ENCODE assay signal across 9 cellular contexts in genomic region chr1:58885998-58886397, GRCh38.
DNase-seq lines count a peak whose midpoint lies in the region; ATAC-seq and TF ChIP-seq lines count a peak whose summit lies in the region.
"Had no signal": no experiment of that assay in that cellular context is flagged by ENCODE, and none has a peak within 500 bp of the region (broad histone marks: within the 10 kb centered on the region; RNA-seq: fewer than 3 reads in every experiment).

No MANE protein-coding gene starts in this region.

- no peaks in the 10 kb centered on the region for H3K27me3 Mint-ChIP-seq in activated CD8-positive, alpha-beta T cell treated with anti-CD3 and anti-CD28 coated beads, Interleukin-2, amount 10 ng/mL, durations not matched to agents 7 days and 5 days (ENCODE audit: low read depth)

- intact Hi-C loops in heart right ventricle (cut with DNase I) = no loop called here

- POLR2A ChIA-PET in activated CD8-positive, alpha-beta T cell treated with anti-CD3 and anti-CD28 coated beads, Interleukin-2, amount 10 ng/mL, durations not matched to agents 7 days and 5 days (lab: Charles Lee) = interaction anchor here (2.1 kb wide), 1 partner anchor 28 kb away, joined by 17 read pairs; no protein-coding TSS in a partner anchor

- 55 to 70% methylated on average over 5 of the region's 5 CpGs for WGBS in heart right ventricle, 2 donors

- peak overlapping the region; percentile 88 for H3K27ac Mint-ChIP-seq in activated CD8-positive, alpha-beta T cell treated with anti-CD3 and anti-CD28 coated beads, Interleukin-2, amount 10 ng/mL, durations not matched to agents 7 days and 5 days

- peaks cover 13 to 84% (median 54%) of the 10 kb centered on the region in 9 donors for H3K4me1 ChIP-seq in heart right ventricle

- H3K4me3 Mint-ChIP-seq in activated CD8-positive, alpha-beta T cell treated with anti-CD3 and anti-CD28 coated beads, Interleukin-2, amount 10 ng/mL, durations not matched to agents 7 days and 5 days = no peak overlapping the region

- CTCF ChIA-PET in activated CD8-positive, alpha-beta T cell treated with anti-CD3 and anti-CD28 coated beads, Interleukin-2, amount 10 ng/mL, durations not matched to agents 7 days and 5 days (lab: Charles Lee) = interaction anchor here (0.8 to 1.8 kb wide), 2 partner anchors 28 to 161 kb away, joined by 5 to 9 read pairs; no protein-coding TSS in a partner anchor

- no peaks in the 10 kb centered on the region for H3K36me3 Mint-ChIP-seq in activated CD8-positive, alpha-beta T cell treated with anti-CD3 and anti-CD28 coated beads, Interleukin-2, amount 10 ng/mL, durations not matched to agents 7 days and 5 days (ENCODE audit: low read depth)

- H3K4me3 ChIP-seq in heart right ventricle = no peak overlapping the region

- peak; percentile 78 for ATAC-seq in activated CD8-positive, alpha-beta T cell treated with anti-CD3 and anti-CD28 coated beads, Interleukin-2, amount 10 ng/mL, durations not matched to agents 7 days and 5 days
- ATAC-seq in heart right ventricle = peak in 7 of 8 donors; percentile 42 to 71 (median 50)
- ATAC-seq in stimulated activated naive CD8-positive, alpha-beta T cell treated with anti-CD3 and anti-CD28 coated beads, Interleukin-15, Interleukin-2, amounts not matched to agents 100 U/mL and 50 U/mL, for 24 hours = peak; percentile 53
- no peak for ATAC-seq in GM19452 (IDR thresholded peaks at IDR 0.05; ENCODE audit: unreplicated experiment)
- no peak for ATAC-seq in GM21381 (IDR thresholded peaks at IDR 0.05; ENCODE audit: unreplicated experiment)

- no peaks in the 10 kb centered on the region for H3K36me3 ChIP-seq in heart right ventricle

- no peaks in the 10 kb centered on the region for H3K9me3 Mint-ChIP-seq in activated CD8-positive, alpha-beta T cell treated with anti-CD3 and anti-CD28 coated beads, Interleukin-2, amount 10 ng/mL, durations not matched to agents 7 days and 5 days (ENCODE audit: insufficient read depth)

- peaks cover 48% of the 10 kb centered on the region for H3K4me1 Mint-ChIP-seq in activated CD8-positive, alpha-beta T cell treated with anti-CD3 and anti-CD28 coated beads, Interleukin-2, amount 10 ng/mL, durations not matched to agents 7 days and 5 days (ENCODE audit: low read depth)

- no peaks in the 10 kb centered on the region for H3K9me3 ChIP-seq in heart right ventricle

- peak overlapping the region; percentile 28 to 89 (median 74) for H3K27ac ChIP-seq in heart right ventricle

- H3K27me3 ChIP-seq in heart right ventricle = no peaks in the 10 kb centered on the region

- TF ChIP-seq CTCF in heart right ventricle (IDR thresholded peaks at IDR 0.05) = no peak

- DNase-seq in DMS53 (lab: John Stamatoyannopoulos, UW) (peak; percentile 59), DMS53 treated with DMSO at 0.1 percent for 48 hours (lab: John Stamatoyannopoulos, UW; ENCODE audit: unreplicated experiment) (no peak), heart right ventricle (peak in 1 of 2 donors; percentile 51), T1000 (lab: John Stamatoyannopoulos, UW) (no peak)
- DNase-seq in activated CD8-positive, alpha-beta T cell treated with anti-CD3 and anti-CD28 coated beads, Interleukin-2, amount 10 ng/mL, durations not matched to agents 7 days and 5 days = peak; percentile 51
- no peak for DNase-seq in stimulated activated naive CD8-positive, alpha-beta T cell treated with anti-CD3 and anti-CD28 coated beads, Interleukin-15, Interleukin-2, amounts not matched to agents 100 U/mL and 50 U/mL, for 24 hours
- DNase-seq: NCI-H446 had no signal

Comparison
In these comparisons a context has a peak if more than half of its experiments do, and no peak if none do; other contexts are left out.
1. DNase-seq: peak in DMS53 (single experiment) and activated CD8-positive, alpha-beta T cell treated with anti-CD3 and anti-CD28 coated beads, Interleukin-2, amount 10 ng/mL, durations not matched to agents 7 days and 5 days (single experiment); none in DMS53 treated with DMSO at 0.1 percent for 48 hours (single experiment), stimulated activated naive CD8-positive, alpha-beta T cell treated with anti-CD3 and anti-CD28 coated beads, Interleukin-15, Interleukin-2, amounts not matched to agents 100 U/mL and 50 U/mL, for 24 hours (single experiment) and T1000 (single experiment).
2. ATAC-seq: peak in activated CD8-positive, alpha-beta T cell treated with anti-CD3 and anti-CD28 coated beads, Interleukin-2, amount 10 ng/mL, durations not matched to agents 7 days and 5 days (single experiment), heart right ventricle (7 of 8) and stimulated activated naive CD8-positive, alpha-beta T cell treated with anti-CD3 and anti-CD28 coated beads, Interleukin-15, Interleukin-2, amounts not matched to agents 100 U/mL and 50 U/mL, for 24 hours (single experiment); none in GM19452 (single experiment) and GM21381 (single experiment).